Comparison of ENCODE assay signal across 1 cellular context in the genomic region with DNA sequence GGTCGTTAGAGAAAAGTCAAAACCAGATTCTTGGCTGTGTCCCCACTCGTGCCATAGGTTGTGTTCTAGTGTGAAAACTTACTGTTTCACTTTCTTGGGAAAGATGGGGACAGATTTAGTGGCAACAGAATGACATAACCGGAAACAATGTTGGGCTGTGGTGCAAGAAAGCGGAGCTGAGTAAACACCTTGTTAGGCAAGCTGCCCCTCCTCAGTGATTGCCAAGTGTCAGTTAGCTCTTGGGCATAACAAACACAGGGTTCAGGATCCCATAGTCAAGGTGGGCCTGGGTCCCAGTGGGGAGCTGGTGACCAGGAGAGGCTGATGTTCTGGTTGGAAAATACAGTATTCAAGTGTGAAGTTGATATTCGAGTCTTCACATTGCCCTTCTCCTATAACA.
TF ChIP-seq lines count a peak whose summit lies in the region.

No MANE protein-coding gene starts in this region.

TF ChIP-seq in HepG2, 621 proteins besides CTCF, POLR2A, EP300 and RAD21:
- TF ChIP-seq BRD4 (CRISPR knock-in tag; IDR thresholded peaks at IDR 0.05) (no peak), ZNF761 (CRISPR knock-in tag; conservative IDR thresholded peaks at IDR 0.05) (no peak), ZNF563 (CRISPR knock-in tag; IDR thresholded peaks at IDR 0.05) (no peak), ZNF253 (CRISPR knock-in tag; IDR thresholded peaks at IDR 0.05; ENCODE audit: borderline replicate concordance) (no peak), CEBPB (IDR thresholded peaks at IDR 0.05; ENCODE audit: borderline replicate concordance, low read depth, low read length) (0 out of 2 replicates have a peak, but pooled peaks have one; percentile 28), CCDC6 (CRISPR knock-in tag; IDR thresholded peaks at IDR 0.05) (no peak), ZFAT (CRISPR knock-in tag; conservative IDR thresholded peaks at IDR 0.05) (no peak), CBFB (CRISPR knock-in tag; IDR thresholded peaks at IDR 0.05) (no peak), FOXA1 (IDR thresholded peaks at IDR 0.05) (no peak), FOXA1 (CRISPR knock-in tag; IDR thresholded peaks at IDR 0.05) (0 out of 2 replicates have a peak, but pooled peaks have one; percentile 9), ZNF891 (CRISPR knock-in tag; IDR thresholded peaks at IDR 0.05) (no peak), SIN3B (IDR thresholded peaks at IDR 0.05; ENCODE audit: low read length) (no peak), SP4 (CRISPR knock-in tag; IDR thresholded peaks at IDR 0.05) (no peak)
- TF ChIP-seq, protein P1, sequence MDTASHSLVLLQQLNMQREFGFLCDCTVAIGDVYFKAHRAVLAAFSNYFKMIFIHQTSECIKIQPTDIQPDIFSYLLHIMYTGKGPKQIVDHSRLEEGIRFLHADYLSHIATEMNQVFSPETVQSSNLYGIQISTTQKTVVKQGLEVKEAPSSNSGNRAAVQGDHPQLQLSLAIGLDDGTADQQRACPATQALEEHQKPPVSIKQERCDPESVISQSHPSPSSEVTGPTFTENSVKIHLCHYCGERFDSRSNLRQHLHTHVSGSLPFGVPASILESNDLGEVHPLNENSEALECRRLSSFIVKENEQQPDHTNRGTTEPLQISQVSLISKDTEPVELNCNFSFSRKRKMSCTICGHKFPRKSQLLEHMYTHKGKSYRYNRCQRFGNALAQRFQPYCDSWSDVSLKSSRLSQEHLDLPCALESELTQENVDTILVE (CRISPR knock-in tag; IDR thresholded peaks at IDR 0.05), result no peak
- TF ChIP-seq, protein P2, sequence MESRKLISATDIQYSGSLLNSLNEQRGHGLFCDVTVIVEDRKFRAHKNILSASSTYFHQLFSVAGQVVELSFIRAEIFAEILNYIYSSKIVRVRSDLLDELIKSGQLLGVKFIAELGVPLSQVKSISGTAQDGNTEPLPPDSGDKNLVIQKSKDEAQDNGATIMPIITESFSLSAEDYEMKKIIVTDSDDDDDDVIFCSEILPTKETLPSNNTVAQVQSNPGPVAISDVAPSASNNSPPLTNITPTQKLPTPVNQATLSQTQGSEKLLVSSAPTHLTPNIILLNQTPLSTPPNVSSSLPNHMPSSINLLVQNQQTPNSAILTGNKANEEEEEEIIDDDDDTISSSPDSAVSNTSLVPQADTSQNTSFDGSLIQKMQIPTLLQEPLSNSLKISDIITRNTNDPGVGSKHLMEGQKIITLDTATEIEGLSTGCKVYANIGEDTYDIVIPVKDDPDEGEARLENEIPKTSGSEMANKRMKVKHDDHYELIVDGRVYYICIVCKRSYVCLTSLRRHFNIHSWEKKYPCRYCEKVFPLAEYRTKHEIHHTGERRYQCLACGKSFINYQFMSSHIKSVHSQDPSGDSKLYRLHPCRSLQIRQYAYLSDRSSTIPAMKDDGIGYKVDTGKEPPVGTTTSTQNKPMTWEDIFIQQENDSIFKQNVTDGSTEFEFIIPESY (CRISPR knock-in tag; IDR thresholded peaks at IDR 0.05), result peak; percentile 19; the same call in 1 of the 2 replicates
- TF ChIP-seq, protein P3, sequence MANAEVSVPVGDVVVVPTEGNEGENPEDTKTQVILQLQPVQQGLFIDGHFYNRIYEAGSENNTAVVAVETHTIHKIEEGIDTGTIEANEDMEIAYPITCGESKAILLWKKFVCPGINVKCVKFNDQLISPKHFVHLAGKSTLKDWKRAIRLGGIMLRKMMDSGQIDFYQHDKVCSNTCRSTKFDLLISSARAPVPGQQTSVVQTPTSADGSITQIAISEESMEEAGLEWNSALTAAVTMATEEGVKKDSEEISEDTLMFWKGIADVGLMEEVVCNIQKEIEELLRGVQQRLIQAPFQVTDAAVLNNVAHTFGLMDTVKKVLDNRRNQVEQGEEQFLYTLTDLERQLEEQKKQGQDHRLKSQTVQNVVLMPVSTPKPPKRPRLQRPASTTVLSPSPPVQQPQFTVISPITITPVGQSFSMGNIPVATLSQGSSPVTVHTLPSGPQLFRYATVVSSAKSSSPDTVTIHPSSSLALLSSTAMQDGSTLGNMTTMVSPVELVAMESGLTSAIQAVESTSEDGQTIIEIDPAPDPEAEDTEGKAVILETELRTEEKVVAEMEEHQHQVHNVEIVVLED (CRISPR knock-in tag; IDR thresholded peaks at IDR 0.05; ENCODE audit: borderline replicate concordance), result no peak
